17 cellular contexts compared by ENCODE assay signal in the genomic region with DNA sequence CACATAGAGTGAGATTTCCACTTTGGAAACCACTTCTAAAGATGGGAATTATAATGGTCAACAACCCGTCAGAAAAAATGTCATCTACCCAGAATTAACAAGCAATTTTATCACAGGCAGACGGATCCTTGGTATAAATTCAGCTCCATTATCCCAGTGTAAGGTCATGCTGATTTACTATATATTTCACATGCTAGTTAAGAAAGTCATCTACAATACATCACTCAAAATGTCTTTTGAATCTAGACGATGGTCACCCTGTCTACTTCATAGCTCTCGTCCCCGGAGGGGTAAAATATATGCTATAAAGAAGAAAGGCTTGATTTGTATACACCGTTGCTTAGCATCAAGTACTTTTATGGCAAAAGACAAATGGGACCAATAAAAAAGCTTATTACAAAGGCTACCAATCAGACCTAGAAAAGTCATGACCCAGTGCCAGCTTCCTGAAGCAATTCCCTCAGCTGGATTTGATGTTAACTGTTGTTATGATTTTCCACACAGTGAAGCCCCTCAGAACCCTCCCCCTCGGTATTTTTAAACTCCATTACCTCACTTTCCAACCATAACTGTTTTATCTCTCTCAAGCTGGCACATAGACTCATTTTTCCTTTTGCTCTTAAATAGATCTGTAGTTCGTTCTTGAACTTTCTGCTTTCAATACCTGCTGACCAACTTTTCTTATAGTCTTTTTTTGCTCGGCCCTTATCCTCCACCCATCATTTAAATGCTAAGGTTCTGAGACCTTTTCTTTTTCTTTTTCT.
A peak's percentile ranks its signal among the peaks of the same experiment; 100 is the strongest.
DNase-seq lines count a peak whose midpoint lies in the region; ATAC-seq and TF ChIP-seq lines count a peak whose summit lies in the region.
"Had no signal": no experiment of that assay in that cellular context is flagged by ENCODE, and none has a peak within 500 bp of the region (broad histone marks: within the 10 kb centered on the region; RNA-seq: fewer than 3 reads in every experiment).

No MANE protein-coding gene starts in this region.

- peaks cover 8% of the 10 kb centered on the region for H3K4me1 Mint-ChIP-seq in mesothelial cell of epicardium
- no peaks in the 10 kb centered on the region for H3K4me1 Mint-ChIP-seq in stimulated activated naive B cell treated with anti-CD40 and anti-IgM and Interleukin-4, amounts not matched to agents 10 μg/mL and 1 μg/mL and 100 μg/mL, for 72 hours
- H3K4me1 Mint-ChIP-seq: CD4-positive, alpha-beta memory T cell had no signal

- no peak for TF ChIP-seq POLR2A in transverse colon (IDR thresholded peaks at IDR 0.05)

- no peaks in the 10 kb centered on the region for H3K36me3 Mint-ChIP-seq in mesothelial cell of epicardium
- no peaks in the 10 kb centered on the region for H3K36me3 Mint-ChIP-seq in stimulated activated naive B cell treated with anti-CD40 and anti-IgM and Interleukin-4, amounts not matched to agents 10 μg/mL and 1 μg/mL and 100 μg/mL, for 72 hours
- H3K36me3 Mint-ChIP-seq: CD4-positive, alpha-beta memory T cell had no signal

- 34 to 35% methylated on average over 4 to 9 of the region's 9 CpGs for WGBS in transverse colon (ENCODE audit: low coverage in 1 of 2), 2 donors

- no peak for TF ChIP-seq EP300 in transverse colon (IDR thresholded peaks at IDR 0.05; ENCODE audit: low read depth)

- H3K4me3 ChIP-seq in transverse colon = no peak overlapping the region
- H3K4me3 ChIP-seq: BLaER1 had no signal

- no peak for ATAC-seq in stimulated activated naive B cell treated with anti-CD40 and anti-IgM and Interleukin-4, amounts not matched to agents 10 μg/mL and 1 μg/mL and 100 μg/mL, for 72 hours (replicated peaks)
- ATAC-seq in GM21526 (IDR thresholded peaks at IDR 0.05; ENCODE audit: low FRiP score, unreplicated experiment) (no peak), GM21528 (IDR thresholded peaks at IDR 0.05; ENCODE audit: low FRiP score, unreplicated experiment) (no peak)
- ATAC-seq: Panc1 had no signal

- H3K4me3 Mint-ChIP-seq in mesothelial cell of epicardium = no peak overlapping the region
- no peak overlapping the region for H3K4me3 Mint-ChIP-seq in stimulated activated naive B cell treated with anti-CD40 and anti-IgM and Interleukin-4, amounts not matched to agents 10 μg/mL and 1 μg/mL and 100 μg/mL, for 72 hours
- H3K4me3 Mint-ChIP-seq: CD4-positive, alpha-beta memory T cell had no signal

- H3K9me3 ChIP-seq in transverse colon = no peaks in the 10 kb centered on the region

- DNase-seq in DMS53 (lab: John Stamatoyannopoulos, UW) (peak; percentile 27), DMS53 treated with DMSO at 0.1 percent for 48 hours (lab: John Stamatoyannopoulos, UW; ENCODE audit: unreplicated experiment) (no peak), NCI-H69 (lab: John Stamatoyannopoulos, UW) (peak; percentile 48), mesothelial cell of epicardium (ENCODE audit: low spot score in 2 of 2, unreplicated experiment in 2 of 2) (no peak), transverse colon (peak; percentile 18)
- DNase-seq in stimulated activated naive B cell treated with anti-CD40 and anti-IgM and Interleukin-4, amounts not matched to agents 10 μg/mL and 1 μg/mL and 100 μg/mL, for 72 hours = no peak
- DNase-seq: 8988T; CD4-positive, alpha-beta memory T cell; H7; KG1; MV-4-11; NCI-H187; NCI-H446 had no signal

- peaks cover 0 to 17% (median 9%) of the 10 kb centered on the region in 4 donors for H3K4me1 ChIP-seq in transverse colon

- H3K9me3 Mint-ChIP-seq in mesothelial cell of epicardium = no peaks in the 10 kb centered on the region
- H3K9me3 Mint-ChIP-seq in stimulated activated naive B cell treated with anti-CD40 and anti-IgM and Interleukin-4, amounts not matched to agents 10 μg/mL and 1 μg/mL and 100 μg/mL, for 72 hours = no peaks in the 10 kb centered on the region
- H3K9me3 Mint-ChIP-seq: CD4-positive, alpha-beta memory T cell had no signal

- in situ Hi-C loops in transverse colon (cut with MboI; ENCODE audit: low pct_ligation_motif_present in 1 of 4, low pct_unique_long_range_greater_than_20kb in 1 of 4, low sequenced_read_pairs in 3 of 4) = no loop called here

- H3K27ac ChIP-seq in transverse colon = peak overlapping the region in 3 of 4 donors; percentile 3 to 61 (median 8)
- H3K27ac ChIP-seq: BLaER1 had no signal

- no peaks in the 10 kb centered on the region for H3K27me3 ChIP-seq in transverse colon
- H3K27me3 ChIP-seq: BLaER1 had no signal

- peak overlapping the region; percentile 66 for H3K27ac Mint-ChIP-seq in mesothelial cell of epicardium
- H3K27ac Mint-ChIP-seq in stimulated activated naive B cell treated with anti-CD40 and anti-IgM and Interleukin-4, amounts not matched to agents 10 μg/mL and 1 μg/mL and 100 μg/mL, for 72 hours = no peak overlapping the region
- H3K27ac Mint-ChIP-seq: CD4-positive, alpha-beta memory T cell had no signal

- no peaks in the 10 kb centered on the region for H3K36me3 ChIP-seq in transverse colon
- H3K36me3 ChIP-seq: BLaER1 had no signal

- intact Hi-C loops in transverse colon (cut with DNase I; ENCODE audit: low total_unique reads) = no loop called here

- no peak for TF ChIP-seq CTCF in mesothelial cell of epicardium (IDR thresholded peaks at IDR 0.05; ENCODE audit: unreplicated experiment)
- no peak for TF ChIP-seq CTCF in transverse colon (IDR thresholded peaks at IDR 0.05)

- H3K27me3 Mint-ChIP-seq in mesothelial cell of epicardium (ENCODE audit: low read depth) = no peaks in the 10 kb centered on the region
- peaks cover 8 to 12% of the 10 kb centered on the region in 2 donors for H3K27me3 Mint-ChIP-seq in stimulated activated naive B cell treated with anti-CD40 and anti-IgM and Interleukin-4, amounts not matched to agents 10 μg/mL and 1 μg/mL and 100 μg/mL, for 72 hours
- H3K27me3 Mint-ChIP-seq: CD4-positive, alpha-beta memory T cell had no signal

Comparison
In these comparisons a context has a peak if more than half of its experiments do, and no peak if none do; other contexts are left out.
1. DNase-seq: peak in DMS53 (single experiment), NCI-H69 (single experiment) and transverse colon (single experiment); none in DMS53 treated with DMSO at 0.1 percent for 48 hours (single experiment), mesothelial cell of epicardium (0 of 2) and stimulated activated naive B cell treated with anti-CD40 and anti-IgM and Interleukin-4, amounts not matched to agents 10 μg/mL and 1 μg/mL and 100 μg/mL, for 72 hours (single experiment).